Comparison of ENCODE assay signal across 16 cellular contexts in genomic region chr9:33952066-33952465, GRCh38.
"Had no signal": no experiment of that assay in that cellular context is flagged by ENCODE, and none has a peak within 500 bp of the region (broad histone marks: within the 10 kb centered on the region; RNA-seq: fewer than 3 reads in every experiment).

No MANE protein-coding gene starts in this region.

- H3K9me3 ChIP-seq: breast epithelium, gastroesophageal sphincter, heart right ventricle, right lobe of liver had no signal

- DNase-seq: activated CD4-positive, alpha-beta T cell treated with anti-CD3 and anti-CD28 coated beads, Interleukin-2, amount 10 ng/mL, durations not matched to agents 7 days and 5 days; activated naive CD4-positive, alpha-beta T cell treated with anti-CD3 and anti-CD28 coated beads for 36 hours; activated naive CD8-positive, alpha-beta T cell treated with anti-CD3 and anti-CD28 coated beads, Interleukin-2, amount 50 U/mL, for 24 hours; aorta; cerebellar nuclear complex; heart right ventricle; left cardiac atrium; right lobe of liver; T-helper 2 cell had no signal

- ATAC-seq: activated naive CD8-positive, alpha-beta T cell treated with anti-CD3 and anti-CD28 coated beads, Interleukin-2, amount 50 U/mL, for 24 hours; gastroesophageal sphincter; heart right ventricle; left cardiac atrium had no signal

- H3K27me3 ChIP-seq: breast epithelium, gastroesophageal sphincter, heart right ventricle, right lobe of liver had no signal

- H3K9me3 Mint-ChIP-seq: activated CD4-positive, alpha-beta T cell treated with anti-CD3 and anti-CD28 coated beads, Interleukin-2, amount 10 ng/mL, durations not matched to agents 7 days and 5 days; activated naive CD4-positive, alpha-beta T cell treated with anti-CD3 and anti-CD28 coated beads for 36 hours; activated naive CD8-positive, alpha-beta T cell treated with anti-CD3 and anti-CD28 coated beads, Interleukin-2, amount 50 U/mL, for 24 hours; activated T-helper 2 cell treated with anti-CD3 and anti-CD28 coated beads, Interferon-gamma antibody, Interleukin-2, Interleukin-4, amounts not matched to agents 10 μg/mL and 5 μg/mL and 100 μg/mL, durations not matched to agents 14 hours and 24 hours and 36 hours; neural crest cell; stimulated activated naive CD8-positive, alpha-beta T cell treated with anti-CD3 and anti-CD28 coated beads, Interleukin-15, Interleukin-2, amounts not matched to agents 100 ng/mL and 50 ng/mL, for 24 hours; type B pancreatic cell had no signal

- H3K27me3 Mint-ChIP-seq: activated CD4-positive, alpha-beta T cell treated with anti-CD3 and anti-CD28 coated beads, Interleukin-2, amount 10 ng/mL, durations not matched to agents 7 days and 5 days; activated naive CD8-positive, alpha-beta T cell treated with anti-CD3 and anti-CD28 coated beads, Interleukin-2, amount 50 U/mL, for 24 hours; stimulated activated naive CD8-positive, alpha-beta T cell treated with anti-CD3 and anti-CD28 coated beads, Interleukin-15, Interleukin-2, amounts not matched to agents 100 ng/mL and 50 ng/mL, for 24 hours; type B pancreatic cell had no signal

- H3K4me3 ChIP-seq: breast epithelium, gastroesophageal sphincter, heart right ventricle, lung, right lobe of liver had no signal

- H3K27ac Mint-ChIP-seq: activated CD4-positive, alpha-beta T cell treated with anti-CD3 and anti-CD28 coated beads, Interleukin-2, amount 10 ng/mL, durations not matched to agents 7 days and 5 days; activated naive CD4-positive, alpha-beta T cell treated with anti-CD3 and anti-CD28 coated beads for 36 hours; activated naive CD8-positive, alpha-beta T cell treated with anti-CD3 and anti-CD28 coated beads, Interleukin-2, amount 50 U/mL, for 24 hours; activated T-helper 2 cell treated with anti-CD3 and anti-CD28 coated beads, Interferon-gamma antibody, Interleukin-2, Interleukin-4, amounts not matched to agents 10 μg/mL and 5 μg/mL and 100 μg/mL, durations not matched to agents 14 hours and 24 hours and 36 hours; stimulated activated naive CD8-positive, alpha-beta T cell treated with anti-CD3 and anti-CD28 coated beads, Interleukin-15, Interleukin-2, amounts not matched to agents 100 ng/mL and 50 ng/mL, for 24 hours; type B pancreatic cell had no signal

- H3K4me1 Mint-ChIP-seq: activated CD4-positive, alpha-beta T cell treated with anti-CD3 and anti-CD28 coated beads, Interleukin-2, amount 10 ng/mL, durations not matched to agents 7 days and 5 days; neural crest cell had no signal

- H3K4me3 Mint-ChIP-seq: activated CD4-positive, alpha-beta T cell treated with anti-CD3 and anti-CD28 coated beads, Interleukin-2, amount 10 ng/mL, durations not matched to agents 7 days and 5 days; activated naive CD4-positive, alpha-beta T cell treated with anti-CD3 and anti-CD28 coated beads for 36 hours; activated naive CD8-positive, alpha-beta T cell treated with anti-CD3 and anti-CD28 coated beads, Interleukin-2, amount 50 U/mL, for 24 hours; neural crest cell; stimulated activated naive CD8-positive, alpha-beta T cell treated with anti-CD3 and anti-CD28 coated beads, Interleukin-15, Interleukin-2, amounts not matched to agents 100 ng/mL and 50 ng/mL, for 24 hours; type B pancreatic cell had no signal

- H3K36me3 ChIP-seq: breast epithelium had no signal

- H3K27ac ChIP-seq: breast epithelium, gastroesophageal sphincter, heart right ventricle, right lobe of liver had no signal

- H3K4me1 ChIP-seq: breast epithelium, right lobe of liver had no signal
